14 cellular contexts compared by ENCODE assay signal in the genomic region with DNA sequence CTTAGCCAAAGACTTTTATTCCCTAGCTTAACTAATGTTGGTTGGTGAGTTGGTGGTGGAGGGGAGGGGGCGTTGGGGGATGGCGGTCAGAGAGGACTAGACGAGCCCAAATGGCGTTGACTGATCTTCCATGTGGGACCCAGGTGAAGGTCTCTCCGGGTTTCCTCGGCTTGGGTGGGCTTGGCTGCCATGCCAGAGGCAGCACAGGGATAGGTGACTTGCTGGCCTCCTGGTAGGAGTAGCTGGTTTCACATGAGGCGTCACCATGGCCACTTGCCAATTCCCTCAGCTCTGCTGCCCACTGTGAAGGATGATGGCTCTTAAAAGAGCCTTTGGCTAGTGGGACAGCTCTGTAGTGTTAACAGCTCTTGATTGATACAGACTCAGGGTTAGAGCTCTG.
DNase-seq lines count a peak whose midpoint lies in the region; ATAC-seq and TF ChIP-seq lines count a peak whose summit lies in the region.
"Had no signal": no experiment of that assay in that cellular context is flagged by ENCODE, and none has a peak within 500 bp of the region (broad histone marks: within the 10 kb centered on the region; RNA-seq: fewer than 3 reads in every experiment).

No MANE protein-coding gene starts in this region.

- DNase-seq in DMS 273 (lab: John Stamatoyannopoulos, UW; ENCODE audit: unreplicated experiment): peak; percentile 0
- no peak for DNase-seq in DMS 273 treated with DMSO at 0.1 percent for 48 hours (lab: John Stamatoyannopoulos, UW)
- peak; percentile 49 for DNase-seq in BE2C
- peak; percentile 1 for DNase-seq in astrocyte of the hippocampus (ENCODE audit: low read depth, low spot score)
- no peak for DNase-seq in stimulated activated effector memory CD8-positive, alpha-beta T cell treated with anti-CD3 and anti-CD28 coated beads, Interleukin-12 subunit alpha, Interleukin-12 subunit beta, amount 100 ng/mL, for 72 hours (ENCODE audit: low spot score in 2 of 2)
- no peak for DNase-seq in NCI-H2196 treated with DMSO at 0.1 percent for 48 hours (lab: John Stamatoyannopoulos, UW; ENCODE audit: unreplicated experiment)
- DNase-seq in NCI-H1092 treated with DMSO at 0.1 percent for 48 hours (lab: John Stamatoyannopoulos, UW): no peak
- DNase-seq: AML-193; CD8-positive, alpha-beta T cell; H9 had no signal

- no peak overlapping the region for H3K4me3 ChIP-seq in BE2C (ENCODE audit: low read depth, low read length)
- H3K4me3 ChIP-seq: A549, BLaER1 had no signal

- TF ChIP-seq CTCF in BE2C (IDR thresholded peaks at IDR 0.05; ENCODE audit: low read depth, low read length): no peak

- peak; percentile 21 for ATAC-seq in stimulated activated effector memory CD8-positive, alpha-beta T cell treated with anti-CD3 and anti-CD28 coated beads, Interleukin-12 subunit alpha, Interleukin-12 subunit beta, amount 100 ng/mL, for 72 hours
- no peak for ATAC-seq in HG03432 (IDR thresholded peaks at IDR 0.05; ENCODE audit: unreplicated experiment)
- ATAC-seq: A549; CD8-positive, alpha-beta T cell had no signal

- peaks cover 12% of the 10 kb centered on the region for H3K9me3 Mint-ChIP-seq in stimulated activated effector memory CD8-positive, alpha-beta T cell treated with anti-CD3 and anti-CD28 coated beads, Interleukin-12 subunit alpha, Interleukin-12 subunit beta, amount 100 ng/mL, for 72 hours

- H3K9me3 ChIP-seq in BE2C: no peaks in the 10 kb centered on the region
- H3K9me3 ChIP-seq: A549, BLaER1 had no signal

- H3K4me3 Mint-ChIP-seq in stimulated activated effector memory CD8-positive, alpha-beta T cell treated with anti-CD3 and anti-CD28 coated beads, Interleukin-12 subunit alpha, Interleukin-12 subunit beta, amount 100 ng/mL, for 72 hours: no peak overlapping the region
- H3K4me3 Mint-ChIP-seq: CD14-positive monocyte; CD8-positive, alpha-beta T cell; H9 had no signal

- H3K27me3 ChIP-seq in BE2C: no peaks in the 10 kb centered on the region
- H3K27me3 ChIP-seq: BLaER1 had no signal

- no peaks in the 10 kb centered on the region for H3K36me3 Mint-ChIP-seq in stimulated activated effector memory CD8-positive, alpha-beta T cell treated with anti-CD3 and anti-CD28 coated beads, Interleukin-12 subunit alpha, Interleukin-12 subunit beta, amount 100 ng/mL, for 72 hours
- H3K36me3 Mint-ChIP-seq: CD14-positive monocyte; CD8-positive, alpha-beta T cell had no signal

- H3K36me3 ChIP-seq in BE2C: no peaks in the 10 kb centered on the region
- H3K36me3 ChIP-seq: BLaER1 had no signal

- H3K4me1 ChIP-seq in BE2C: no peaks in the 10 kb centered on the region
- H3K4me1 ChIP-seq: A549 had no signal

- no peaks in the 10 kb centered on the region for H3K4me1 Mint-ChIP-seq in stimulated activated effector memory CD8-positive, alpha-beta T cell treated with anti-CD3 and anti-CD28 coated beads, Interleukin-12 subunit alpha, Interleukin-12 subunit beta, amount 100 ng/mL, for 72 hours
- H3K4me1 Mint-ChIP-seq: CD14-positive monocyte, H9 had no signal

- H3K27ac Mint-ChIP-seq in stimulated activated effector memory CD8-positive, alpha-beta T cell treated with anti-CD3 and anti-CD28 coated beads, Interleukin-12 subunit alpha, Interleukin-12 subunit beta, amount 100 ng/mL, for 72 hours: no peak overlapping the region
- H3K27ac Mint-ChIP-seq: CD8-positive, alpha-beta T cell; H9 had no signal

Comparison
In these comparisons a context has a peak if more than half of its experiments do, and no peak if none do; other contexts are left out.
1. DNase-seq: peak in DMS 273 (single experiment), BE2C (single experiment) and astrocyte of the hippocampus (single experiment); none in DMS 273 treated with DMSO at 0.1 percent for 48 hours (single experiment), stimulated activated effector memory CD8-positive, alpha-beta T cell treated with anti-CD3 and anti-CD28 coated beads, Interleukin-12 subunit alpha, Interleukin-12 subunit beta, amount 100 ng/mL, for 72 hours (0 of 2), NCI-H2196 treated with DMSO at 0.1 percent for 48 hours (single experiment) and NCI-H1092 treated with DMSO at 0.1 percent for 48 hours (single experiment).